In the genomic region with DNA sequence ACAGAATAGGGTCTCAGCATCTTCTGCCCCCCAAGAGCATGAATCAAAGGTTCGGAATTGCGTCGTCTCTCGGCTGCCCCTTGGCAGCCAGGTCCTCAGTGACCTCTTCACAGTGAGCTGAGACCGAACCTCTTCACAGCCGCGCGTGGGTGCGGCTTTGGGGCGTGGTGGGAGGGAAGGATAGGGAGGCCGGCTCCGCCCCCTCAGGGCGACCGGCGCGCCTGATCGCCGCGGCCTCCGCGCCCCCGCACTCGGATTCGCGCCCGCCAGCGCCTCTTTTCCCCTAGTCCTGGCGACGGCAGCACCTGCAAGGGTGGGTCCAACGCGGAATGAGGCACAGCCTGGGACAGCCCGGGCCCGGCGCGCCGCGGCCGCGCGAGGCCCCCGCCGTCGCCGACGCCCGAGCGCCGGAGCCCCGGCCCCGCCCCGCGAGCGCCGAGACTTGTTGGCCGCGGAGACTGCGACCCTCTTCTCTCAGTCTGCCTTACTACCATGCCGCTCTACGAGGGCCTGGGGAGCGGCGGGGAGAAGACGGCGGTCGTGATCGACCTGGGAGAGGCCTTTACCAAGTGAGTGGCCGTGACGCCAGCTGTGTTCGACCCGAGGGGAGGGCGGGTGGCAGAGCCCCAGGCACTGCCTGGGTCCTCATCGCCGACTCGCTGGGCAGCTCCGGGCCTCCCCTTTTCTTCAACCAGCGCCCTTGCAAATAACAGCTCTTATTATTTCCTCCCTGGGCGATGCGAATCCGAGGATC, we compare ENCODE assay signal across 8 cellular contexts. TPM values are rescaled to one million over a fixed set of nuclear protein-coding genes. Genes with fewer than 3 reads are reported as not detected.
A peak's percentile ranks its signal among the peaks of the same experiment; 100 is the strongest.
DNase-seq lines count a peak whose midpoint lies in the region; ATAC-seq and TF ChIP-seq lines count a peak whose summit lies in the region.

A gene (plus strand): TSS at position 424 of the 754 bp plus-strand sequence. CDS start 69 bp downstream, at position 493.

- H3K27ac Mint-ChIP-seq in natural killer cell treated with Interleukin-12 subunit alpha and Interleukin-12 subunit beta and Interleukin-15 and Interleukin-18, amount 100 ng/mL, for 72 hours, result peak within 1 kb of the TSS; percentile 96

- H4K20me1 ChIP-seq in Loucy (ENCODE audit: insufficient read depth, low read length, poor library complexity, severe bottlenecking), result peaks cover 7% of the 10 kb centered on the region

- H3K4me1 Mint-ChIP-seq in natural killer cell treated with Interleukin-12 subunit alpha and Interleukin-12 subunit beta and Interleukin-15 and Interleukin-18, amount 100 ng/mL, for 72 hours (ENCODE audit: low read depth in 2 of 2), result peaks cover 23 to 34% of the 10 kb centered on the region in 2 donors

- H3K4me3 ChIP-seq in H7 (ENCODE audit: insufficient read depth, low read depth, low read length) (peak within 1 kb of the TSS; percentile 89), Loucy (ENCODE audit: low read length, poor library complexity, severe bottlenecking) (peak within 1 kb of the TSS; percentile 96), fibroblast of pulmonary artery (replicated peaks; ENCODE audit: low read depth, low read length) (peak within 1 kb of the TSS; percentile 99)

- H3K36me3 Mint-ChIP-seq in natural killer cell treated with Interleukin-12 subunit alpha and Interleukin-12 subunit beta and Interleukin-15 and Interleukin-18, amount 100 ng/mL, for 72 hours, result no peaks in the 10 kb centered on the region

- H3K36me3 ChIP-seq in H7 (replicated peaks; ENCODE audit: control insufficient read depth, insufficient read depth, low read length), result peaks cover 2% of the 10 kb centered on the region; the same call in 1 of the 2 replicates
- H3K36me3 ChIP-seq in Loucy (ENCODE audit: insufficient read depth, low read length), result no peaks in the 10 kb centered on the region

- no peaks in the 10 kb centered on the region for H3K27me3 Mint-ChIP-seq in natural killer cell treated with Interleukin-12 subunit alpha and Interleukin-12 subunit beta and Interleukin-15 and Interleukin-18, amount 100 ng/mL, for 72 hours

- no peaks in the 10 kb centered on the region for H3K9me3 Mint-ChIP-seq in natural killer cell treated with Interleukin-12 subunit alpha and Interleukin-12 subunit beta and Interleukin-15 and Interleukin-18, amount 100 ng/mL, for 72 hours

- H3K4me3 Mint-ChIP-seq in natural killer cell treated with Interleukin-12 subunit alpha and Interleukin-12 subunit beta and Interleukin-15 and Interleukin-18, amount 100 ng/mL, for 72 hours, result peak within 1 kb of the TSS; percentile 96

- H3K4me1 ChIP-seq in Loucy (ENCODE audit: insufficient read depth, low read length, poor library complexity, severe bottlenecking), result peaks cover 25% of the 10 kb centered on the region

- H3K79me2 ChIP-seq in Loucy (ENCODE audit: insufficient read depth, low read length), result peaks cover 24% of the 10 kb centered on the region

- H3K27me3 ChIP-seq in H7 (ENCODE audit: control insufficient read depth, insufficient read depth, low read length), result no peaks in the 10 kb centered on the region
- no peaks in the 10 kb centered on the region for H3K27me3 ChIP-seq in Loucy (ENCODE audit: insufficient read depth, low read length, poor library complexity, severe bottlenecking)

- H3F3A ChIP-seq in Loucy (ENCODE audit: low read depth), result no peaks in the 10 kb centered on the region

- TF ChIP-seq CTCF in Loucy (conservative IDR thresholded peaks at IDR 0.05; ENCODE audit: low read length) (no peak), fibroblast of pulmonary artery (IDR thresholded peaks at IDR 0.05; ENCODE audit: low read length, missing control alignments) (no peak)

- H3K9me2 ChIP-seq in Loucy (replicated peaks; ENCODE audit: low read depth, low read length), result no peaks in the 10 kb centered on the region

- H3K9ac ChIP-seq in Loucy (ENCODE audit: low read depth, low read length, poor library complexity, severe bottlenecking), result peak within 1 kb of the TSS; percentile 86

- H2AFZ ChIP-seq in Loucy (ENCODE audit: low read length), result peak within 1 kb of the TSS; percentile 96

- H3K9me3 ChIP-seq in Loucy (ENCODE audit: insufficient read depth, low read depth, low read length), result no peaks in the 10 kb centered on the region

- ATAC-seq in natural killer cell treated with Interleukin-12 subunit alpha and Interleukin-12 subunit beta and Interleukin-15 and Interleukin-18, amount 100 ng/mL, for 72 hours, result peak; percentile 96

- peak within 1 kb of the TSS; percentile 84 for H3K4me2 ChIP-seq in Loucy (ENCODE audit: low read depth, low read length, poor library complexity, severe bottlenecking)

- DNase-seq in ELR (ENCODE audit: low read depth) (peak; percentile 87), H7 (peak; percentile 90), SHP77 (lab: John Stamatoyannopoulos, UW) (peak; percentile 87 to 94), fibroblast of pulmonary artery (ENCODE audit: low read depth) (peak; percentile 76)
- peak; percentile 88 for DNase-seq in activated effector memory CD4-positive, alpha-beta T cell treated with Interleukin-2 at 50 U/mL for 16 hours
- peak; percentile 91 for DNase-seq in natural killer cell treated with Interleukin-12 subunit alpha and Interleukin-12 subunit beta and Interleukin-15 and Interleukin-18, amount 100 ng/mL, for 72 hours (ENCODE audit: low spot score)
- DNase-seq in stimulated activated naive CD4-positive, alpha-beta T cell treated with Interleukin-2 at 50 U/mL for 16 hours (lab: John Stamatoyannopoulos, UW), result peak; percentile 89

RNA-seq across cellular contexts. Expression of the gene that starts here (rescaled TPM):
- total RNA-seq in H7 (2014; rRNA removed; shearing (Covaris generic)), result 40.9 and 46.2 TPM in 2 replicates
- total RNA-seq in natural killer cell treated with Interleukin-12 subunit alpha and Interleukin-12 subunit beta and Interleukin-15 and Interleukin-18, amount 100 ng/mL, for 72 hours, result 10 to 100 TPM; 29.6 to 41.7 TPM

Comparison
In these comparisons a context has a peak if more than half of its experiments do, and no peak if none do; other contexts are left out.
1. Peak in every context shown above with its lines: DNase-seq, ATAC-seq and H3K4me3 ChIP-seq.